In the genomic region with DNA sequence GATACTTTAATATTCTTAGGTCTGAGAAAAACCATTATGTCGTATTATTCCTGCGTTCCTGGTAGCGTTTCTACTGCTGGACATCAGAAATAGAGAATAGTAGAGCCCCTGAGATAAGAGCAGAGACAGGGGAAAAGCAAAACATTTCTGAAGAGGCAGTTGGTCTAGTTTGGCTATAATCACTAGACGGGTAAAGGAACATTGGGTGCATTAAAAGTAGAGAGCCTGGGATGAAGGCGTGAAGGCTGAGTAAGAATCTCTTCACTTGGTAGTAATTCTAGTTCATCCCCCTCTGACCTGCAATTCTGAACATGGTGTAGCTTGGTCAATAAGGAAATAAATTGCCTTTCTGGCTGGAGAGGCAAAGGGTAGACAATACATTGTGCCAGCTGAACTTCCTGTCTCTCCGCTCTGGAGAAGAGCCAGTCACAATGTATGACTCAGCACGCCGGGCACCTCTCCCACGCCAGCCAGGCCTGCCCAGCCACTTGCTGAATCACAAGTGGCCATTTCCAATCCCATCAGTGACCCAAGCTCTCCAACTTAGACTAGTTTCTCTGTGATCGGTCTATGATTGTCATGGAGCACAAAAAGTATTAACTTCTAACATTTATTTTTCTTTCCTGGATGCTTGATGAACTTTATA, we compare ENCODE assay signal across 8 cellular contexts.
A peak's percentile ranks its signal among the peaks of the same experiment; 100 is the strongest.
DNase-seq lines count a peak whose midpoint lies in the region; ATAC-seq, FAIRE-seq and TF ChIP-seq lines count a peak whose summit lies in the region.
"Had no signal": no experiment of that assay in that cellular context is flagged by ENCODE, and none has a peak within 500 bp of the region (broad histone marks: within the 10 kb centered on the region; RNA-seq: fewer than 3 reads in every experiment).

No MANE protein-coding gene starts in this region.

- H3K36me3 Mint-ChIP-seq in activated T-cell treated with anti-CD3 and anti-CD28 coated beads, Interleukin-2, amount 50 U/mL, for 72 hours (ENCODE audit: insufficient read depth in 2 of 2), result no peaks in the 10 kb centered on the region

- H3K9me3 Mint-ChIP-seq in activated T-cell treated with anti-CD3 and anti-CD28 coated beads, Interleukin-2, amount 50 U/mL, for 72 hours, result peaks cover 0 to 2% of the 10 kb centered on the region in 2 donors

- H4K20me1 ChIP-seq in fibroblast of lung (ENCODE audit: control insufficient read depth, extremely low read depth, insufficient read depth, low read length), result no peaks in the 10 kb centered on the region

- H3K4me3 ChIP-seq in fibroblast of lung (replicated peaks in 1 of 4; ENCODE audit: control extremely low read depth in 1 of 4, insufficient read depth in 1 of 4, low read depth in 3 of 4, low read length in 4 of 4), result no peak overlapping the region

- no peaks in the 10 kb centered on the region for H3K4me1 ChIP-seq in fibroblast of lung (ENCODE audit: control insufficient read depth, extremely low read depth, insufficient read depth, low read length)

- H2AFZ ChIP-seq in fibroblast of lung (ENCODE audit: low read length), result no peak overlapping the region

- no peak for ATAC-seq in activated T-cell treated with anti-CD3 and anti-CD28 coated beads, Interleukin-2, amount 50 U/mL, for 72 hours (replicated peaks in 1 of 2)
- ATAC-seq in GM18861 (IDR thresholded peaks at IDR 0.05; ENCODE audit: unreplicated experiment), result no peak
- no peak for ATAC-seq in HG02973 (IDR thresholded peaks at IDR 0.05; ENCODE audit: unreplicated experiment)

- H3K9me3 ChIP-seq in fibroblast of lung (ENCODE audit: control insufficient read depth, insufficient read depth, low read depth, low read length), result no peaks in the 10 kb centered on the region

- no peak overlapping the region for H3K9ac ChIP-seq in fibroblast of lung (ENCODE audit: insufficient read depth, low read length)

- no peak for TF ChIP-seq CTCF in fibroblast of lung (conservative IDR thresholded peaks at IDR 0.05 in 1 of 2, IDR thresholded peaks at IDR 0.05 in 1 of 2; ENCODE audit: low read depth in 1 of 2, low read length in 2 of 2)

- no peak overlapping the region for H3K27ac Mint-ChIP-seq in activated T-cell treated with anti-CD3 and anti-CD28 coated beads, Interleukin-2, amount 50 U/mL, for 72 hours

- FAIRE-seq in RCC 7860 (lab: Jason Lieb, UNC), result peak; percentile 94
- FAIRE-seq: keratinocyte had no signal

- no peak overlapping the region for H3K27ac ChIP-seq in fibroblast of lung (ENCODE audit: insufficient read depth, low read length)

- no peaks in the 10 kb centered on the region for H3K36me3 ChIP-seq in fibroblast of lung (ENCODE audit: control insufficient read depth, insufficient read depth, low read length)

- DNase-seq in HS-5 (ENCODE audit: low read depth) (peak; percentile 54), RCC 7860 (ENCODE audit: low spot score) (peak; percentile 93), fibroblast of lung (ENCODE audit: low read depth in 2 of 2) (peak; percentile 22 to 85), pulmonary artery endothelial cell (ENCODE audit: low read depth, low spot score) (peak; percentile 69)
- no peak for DNase-seq in activated T-cell treated with anti-CD3 and anti-CD28 coated beads, Interleukin-2, amount 50 U/mL, for 72 hours

- no peaks in the 10 kb centered on the region for H3K79me2 ChIP-seq in fibroblast of lung (ENCODE audit: control insufficient read depth, insufficient read depth, low read length)

- H3K27me3 ChIP-seq in fibroblast of lung (ENCODE audit: control insufficient read depth, insufficient read depth, low read length), result no peaks in the 10 kb centered on the region

- no peaks in the 10 kb centered on the region for H3K27me3 Mint-ChIP-seq in activated T-cell treated with anti-CD3 and anti-CD28 coated beads, Interleukin-2, amount 50 U/mL, for 72 hours (ENCODE audit: low read depth)

- H3K4me1 Mint-ChIP-seq in activated T-cell treated with anti-CD3 and anti-CD28 coated beads, Interleukin-2, amount 50 U/mL, for 72 hours (ENCODE audit: low read depth), result no peaks in the 10 kb centered on the region

- no peak overlapping the region for H3K4me2 ChIP-seq in fibroblast of lung (ENCODE audit: extremely low read depth, insufficient read depth, low read length)

- H3K4me3 Mint-ChIP-seq in activated T-cell treated with anti-CD3 and anti-CD28 coated beads, Interleukin-2, amount 50 U/mL, for 72 hours, result no peak overlapping the region

Comparison
In these comparisons a context has a peak if more than half of its experiments do, and no peak if none do; other contexts are left out.
1. DNase-seq: peak in HS-5 (single experiment), RCC 7860 (single experiment), fibroblast of lung (2 of 2) and pulmonary artery endothelial cell (single experiment); none in activated T-cell treated with anti-CD3 and anti-CD28 coated beads, Interleukin-2, amount 50 U/mL, for 72 hours (0 of 2).